1 cellular context compared by ENCODE assay signal in the genomic region with DNA sequence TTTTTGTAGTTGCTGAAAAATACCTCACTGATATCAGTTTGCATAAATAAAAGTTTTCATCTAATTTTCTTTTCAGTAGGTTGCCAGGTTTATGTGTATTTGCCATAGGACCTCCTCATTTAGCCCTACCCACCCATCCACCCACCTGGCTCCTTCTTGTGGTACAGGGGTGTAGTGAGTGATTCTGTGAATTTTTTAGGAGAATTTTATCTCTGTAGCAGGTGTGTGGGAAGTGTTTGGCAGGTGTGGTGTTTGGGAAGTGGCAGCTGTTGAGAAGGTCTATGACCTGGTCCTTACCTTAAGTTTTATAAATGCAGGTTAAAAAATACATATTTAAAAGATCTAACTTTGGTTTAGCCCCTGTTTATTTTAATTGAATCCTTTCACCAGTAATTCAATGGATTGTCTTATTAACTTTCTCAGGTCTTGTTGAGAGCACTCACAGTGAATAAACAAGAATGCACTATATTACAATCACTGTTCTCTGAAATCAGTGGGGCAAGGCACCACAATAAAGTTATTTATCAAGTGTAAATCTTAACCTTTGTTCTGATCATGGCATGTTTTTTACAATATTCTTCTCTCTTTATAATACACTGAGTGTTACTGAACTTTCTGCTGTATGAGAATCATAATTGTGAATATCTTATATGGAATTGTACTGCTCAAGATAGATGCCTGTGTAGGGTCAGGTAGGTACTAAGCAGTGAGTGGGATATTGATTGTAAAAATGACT.
TF ChIP-seq lines count a peak whose summit lies in the region.

No MANE protein-coding gene starts in this region.

TF ChIP-seq in HEK293, 187 proteins besides CTCF, POLR2A, EP300 and RAD21 (continued from another document):
- TF ChIP-seq, protein P1, sequence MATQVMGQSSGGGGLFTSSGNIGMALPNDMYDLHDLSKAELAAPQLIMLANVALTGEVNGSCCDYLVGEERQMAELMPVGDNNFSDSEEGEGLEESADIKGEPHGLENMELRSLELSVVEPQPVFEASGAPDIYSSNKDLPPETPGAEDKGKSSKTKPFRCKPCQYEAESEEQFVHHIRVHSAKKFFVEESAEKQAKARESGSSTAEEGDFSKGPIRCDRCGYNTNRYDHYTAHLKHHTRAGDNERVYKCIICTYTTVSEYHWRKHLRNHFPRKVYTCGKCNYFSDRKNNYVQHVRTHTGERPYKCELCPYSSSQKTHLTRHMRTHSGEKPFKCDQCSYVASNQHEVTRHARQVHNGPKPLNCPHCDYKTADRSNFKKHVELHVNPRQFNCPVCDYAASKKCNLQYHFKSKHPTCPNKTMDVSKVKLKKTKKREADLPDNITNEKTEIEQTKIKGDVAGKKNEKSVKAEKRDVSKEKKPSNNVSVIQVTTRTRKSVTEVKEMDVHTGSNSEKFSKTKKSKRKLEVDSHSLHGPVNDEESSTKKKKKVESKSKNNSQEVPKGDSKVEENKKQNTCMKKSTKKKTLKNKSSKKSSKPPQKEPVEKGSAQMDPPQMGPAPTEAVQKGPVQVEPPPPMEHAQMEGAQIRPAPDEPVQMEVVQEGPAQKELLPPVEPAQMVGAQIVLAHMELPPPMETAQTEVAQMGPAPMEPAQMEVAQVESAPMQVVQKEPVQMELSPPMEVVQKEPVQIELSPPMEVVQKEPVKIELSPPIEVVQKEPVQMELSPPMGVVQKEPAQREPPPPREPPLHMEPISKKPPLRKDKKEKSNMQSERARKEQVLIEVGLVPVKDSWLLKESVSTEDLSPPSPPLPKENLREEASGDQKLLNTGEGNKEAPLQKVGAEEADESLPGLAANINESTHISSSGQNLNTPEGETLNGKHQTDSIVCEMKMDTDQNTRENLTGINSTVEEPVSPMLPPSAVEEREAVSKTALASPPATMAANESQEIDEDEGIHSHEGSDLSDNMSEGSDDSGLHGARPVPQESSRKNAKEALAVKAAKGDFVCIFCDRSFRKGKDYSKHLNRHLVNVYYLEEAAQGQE (tag by site-specific recombination; IDR thresholded peaks at IDR 0.05): no peak
- no peak for TF ChIP-seq ZNF791 (tag by site-specific recombination; IDR thresholded peaks at IDR 0.05)
